In the genomic region with DNA sequence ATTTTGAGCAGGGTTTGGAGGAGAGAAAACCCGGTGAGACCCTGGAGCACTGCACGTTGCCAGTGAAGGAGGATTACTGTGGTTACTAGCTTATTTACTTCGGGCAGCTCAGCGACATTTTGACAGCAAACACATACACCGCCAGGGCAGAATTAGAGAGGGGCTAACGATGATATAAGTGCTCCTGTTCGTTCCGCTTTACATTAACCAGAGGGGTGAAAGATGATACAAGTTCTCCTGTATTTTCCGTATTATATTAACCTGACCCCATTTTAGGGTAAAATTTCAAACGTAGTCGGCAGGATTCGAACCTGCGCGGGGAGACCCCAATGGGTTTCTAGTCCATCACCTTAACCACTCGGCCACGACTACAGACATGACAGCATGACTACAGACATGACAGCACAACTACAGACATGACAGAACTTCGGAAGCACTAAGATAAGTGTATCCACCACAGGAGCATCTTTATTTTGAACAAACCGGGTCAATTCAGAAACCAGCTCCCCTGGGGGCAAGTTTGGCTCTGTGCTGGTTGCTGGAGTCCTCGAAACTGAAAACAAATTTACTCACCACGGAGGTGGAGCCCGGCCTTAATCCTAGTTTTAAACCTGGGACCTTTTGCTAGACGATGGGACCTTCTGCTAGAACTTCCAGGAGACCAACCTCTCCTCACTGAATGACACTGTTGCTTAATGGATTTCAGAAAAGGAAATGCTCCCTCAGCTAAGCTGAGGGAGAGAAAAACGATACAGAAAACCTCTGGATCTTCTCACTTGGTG, we compare ENCODE assay signal across 1 cellular context.
TF ChIP-seq lines count a peak whose summit lies in the region.

No MANE protein-coding gene starts in this region.

TF ChIP-seq in GM12878, 131 proteins besides CTCF, POLR2A, EP300 and RAD21 (continued from another document and continues in another):
- TF ChIP-seq TCF3 (IDR thresholded peaks at IDR 0.05; ENCODE audit: borderline replicate concordance, insufficient read depth, low read depth, low read length), result no peak
- 0 out of 2 replicates have a peak, but pooled peaks have one; percentile 10 for TF ChIP-seq GABPA (IDR thresholded peaks at IDR 0.05; ENCODE audit: low read depth)
- no peak for TF ChIP-seq KDM1A (IDR thresholded peaks at IDR 0.05; ENCODE audit: borderline replicate concordance)
- peak; percentile 90 for TF ChIP-seq TARDBP (IDR thresholded peaks at IDR 0.05; ENCODE audit: borderline replicate concordance)
- TF ChIP-seq, protein P1, sequence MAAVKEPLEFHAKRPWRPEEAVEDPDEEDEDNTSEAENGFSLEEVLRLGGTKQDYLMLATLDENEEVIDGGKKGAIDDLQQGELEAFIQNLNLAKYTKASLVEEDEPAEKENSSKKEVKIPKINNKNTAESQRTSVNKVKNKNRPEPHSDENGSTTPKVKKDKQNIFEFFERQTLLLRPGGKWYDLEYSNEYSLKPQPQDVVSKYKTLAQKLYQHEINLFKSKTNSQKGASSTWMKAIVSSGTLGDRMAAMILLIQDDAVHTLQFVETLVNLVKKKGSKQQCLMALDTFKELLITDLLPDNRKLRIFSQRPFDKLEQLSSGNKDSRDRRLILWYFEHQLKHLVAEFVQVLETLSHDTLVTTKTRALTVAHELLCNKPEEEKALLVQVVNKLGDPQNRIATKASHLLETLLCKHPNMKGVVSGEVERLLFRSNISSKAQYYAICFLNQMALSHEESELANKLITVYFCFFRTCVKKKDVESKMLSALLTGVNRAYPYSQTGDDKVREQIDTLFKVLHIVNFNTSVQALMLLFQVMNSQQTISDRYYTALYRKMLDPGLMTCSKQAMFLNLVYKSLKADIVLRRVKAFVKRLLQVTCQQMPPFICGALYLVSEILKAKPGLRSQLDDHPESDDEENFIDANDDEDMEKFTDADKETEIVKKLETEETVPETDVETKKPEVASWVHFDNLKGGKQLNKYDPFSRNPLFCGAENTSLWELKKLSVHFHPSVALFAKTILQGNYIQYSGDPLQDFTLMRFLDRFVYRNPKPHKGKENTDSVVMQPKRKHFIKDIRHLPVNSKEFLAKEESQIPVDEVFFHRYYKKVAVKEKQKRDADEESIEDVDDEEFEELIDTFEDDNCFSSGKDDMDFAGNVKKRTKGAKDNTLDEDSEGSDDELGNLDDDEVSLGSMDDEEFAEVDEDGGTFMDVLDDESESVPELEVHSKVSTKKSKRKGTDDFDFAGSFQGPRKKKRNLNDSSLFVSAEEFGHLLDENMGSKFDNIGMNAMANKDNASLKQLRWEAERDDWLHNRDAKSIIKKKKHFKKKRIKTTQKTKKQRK (IDR thresholded peaks at IDR 0.05; ENCODE audit: low read depth, low read length), result no peak
- 0 out of 2 replicates have a peak, but pooled peaks have one; percentile 33 for TF ChIP-seq FOXK2 (IDR thresholded peaks at IDR 0.05)
- no peak for TF ChIP-seq PRDM15 (CRISPR knock-in tag; IDR thresholded peaks at IDR 0.05)
- no peak for TF ChIP-seq NBN (IDR thresholded peaks at IDR 0.05)
- no peak for TF ChIP-seq BHLHE40 (IDR thresholded peaks at IDR 0.05; ENCODE audit: borderline replicate concordance in 1 of 2, low read depth in 2 of 2, low read length in 1 of 2)
- no peak for TF ChIP-seq BRCA1 (IDR thresholded peaks at IDR 0.05; ENCODE audit: low read depth, low read length)
- peak; percentile 80 for TF ChIP-seq SREBF2 (IDR thresholded peaks at IDR 0.05; ENCODE audit: low read length)
- TF ChIP-seq, protein P2, sequence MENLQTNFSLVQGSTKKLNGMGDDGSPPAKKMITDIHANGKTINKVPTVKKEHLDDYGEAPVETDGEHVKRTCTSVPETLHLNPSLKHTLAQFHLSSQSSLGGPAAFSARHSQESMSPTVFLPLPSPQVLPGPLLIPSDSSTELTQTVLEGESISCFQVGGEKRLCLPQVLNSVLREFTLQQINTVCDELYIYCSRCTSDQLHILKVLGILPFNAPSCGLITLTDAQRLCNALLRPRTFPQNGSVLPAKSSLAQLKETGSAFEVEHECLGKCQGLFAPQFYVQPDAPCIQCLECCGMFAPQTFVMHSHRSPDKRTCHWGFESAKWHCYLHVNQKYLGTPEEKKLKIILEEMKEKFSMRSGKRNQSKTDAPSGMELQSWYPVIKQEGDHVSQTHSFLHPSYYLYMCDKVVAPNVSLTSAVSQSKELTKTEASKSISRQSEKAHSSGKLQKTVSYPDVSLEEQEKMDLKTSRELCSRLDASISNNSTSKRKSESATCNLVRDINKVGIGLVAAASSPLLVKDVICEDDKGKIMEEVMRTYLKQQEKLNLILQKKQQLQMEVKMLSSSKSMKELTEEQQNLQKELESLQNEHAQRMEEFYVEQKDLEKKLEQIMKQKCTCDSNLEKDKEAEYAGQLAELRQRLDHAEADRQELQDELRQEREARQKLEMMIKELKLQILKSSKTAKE (IDR thresholded peaks at IDR 0.05; ENCODE audit: low read depth, poor library complexity, severe bottlenecking), result peak; percentile 80
- TF ChIP-seq CREM (IDR thresholded peaks at IDR 0.05; ENCODE audit: low read depth), result peak; percentile 94
- TF ChIP-seq CBX3 (IDR thresholded peaks at IDR 0.05; ENCODE audit: borderline replicate concordance, low read depth), result no peak
- TF ChIP-seq, protein P3, sequence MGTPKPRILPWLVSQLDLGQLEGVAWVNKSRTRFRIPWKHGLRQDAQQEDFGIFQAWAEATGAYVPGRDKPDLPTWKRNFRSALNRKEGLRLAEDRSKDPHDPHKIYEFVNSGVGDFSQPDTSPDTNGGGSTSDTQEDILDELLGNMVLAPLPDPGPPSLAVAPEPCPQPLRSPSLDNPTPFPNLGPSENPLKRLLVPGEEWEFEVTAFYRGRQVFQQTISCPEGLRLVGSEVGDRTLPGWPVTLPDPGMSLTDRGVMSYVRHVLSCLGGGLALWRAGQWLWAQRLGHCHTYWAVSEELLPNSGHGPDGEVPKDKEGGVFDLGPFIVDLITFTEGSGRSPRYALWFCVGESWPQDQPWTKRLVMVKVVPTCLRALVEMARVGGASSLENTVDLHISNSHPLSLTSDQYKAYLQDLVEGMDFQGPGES (IDR thresholded peaks at IDR 0.05), result no peak
- TF ChIP-seq CUX1 (IDR thresholded peaks at IDR 0.05; ENCODE audit: insufficient replicate concordance, low read depth, low read length), result no peak
- TF ChIP-seq BCL3 (IDR thresholded peaks at IDR 0.05; ENCODE audit: borderline replicate concordance, insufficient read depth, low read depth, low read length, poor library complexity, severe bottlenecking), result no peak
- TF ChIP-seq NR2C2 (IDR thresholded peaks at IDR 0.05; ENCODE audit: borderline replicate concordance, control insufficient read depth, insufficient read length, low read depth), result no peak
- TF ChIP-seq JUNB (IDR thresholded peaks at IDR 0.05), result peak; percentile 66
- no peak for TF ChIP-seq SUPT20H (IDR thresholded peaks at IDR 0.05; ENCODE audit: borderline replicate concordance, control insufficient read depth, low read depth, low read length)
- TF ChIP-seq CREB1 (IDR thresholded peaks at IDR 0.05; ENCODE audit: low read depth), result peak; percentile 96
- no peak for TF ChIP-seq EZH2 (IDR thresholded peaks at IDR 0.05; ENCODE audit: borderline replicate concordance, control insufficient read depth, low read depth, low read length)
- TF ChIP-seq TAF1 (IDR thresholded peaks at IDR 0.05; ENCODE audit: borderline replicate concordance, low read depth, low read length), result no peak
- no peak for TF ChIP-seq MTA3 (IDR thresholded peaks at IDR 0.05; ENCODE audit: borderline replicate concordance, low read length)
- TF ChIP-seq, protein P4, sequence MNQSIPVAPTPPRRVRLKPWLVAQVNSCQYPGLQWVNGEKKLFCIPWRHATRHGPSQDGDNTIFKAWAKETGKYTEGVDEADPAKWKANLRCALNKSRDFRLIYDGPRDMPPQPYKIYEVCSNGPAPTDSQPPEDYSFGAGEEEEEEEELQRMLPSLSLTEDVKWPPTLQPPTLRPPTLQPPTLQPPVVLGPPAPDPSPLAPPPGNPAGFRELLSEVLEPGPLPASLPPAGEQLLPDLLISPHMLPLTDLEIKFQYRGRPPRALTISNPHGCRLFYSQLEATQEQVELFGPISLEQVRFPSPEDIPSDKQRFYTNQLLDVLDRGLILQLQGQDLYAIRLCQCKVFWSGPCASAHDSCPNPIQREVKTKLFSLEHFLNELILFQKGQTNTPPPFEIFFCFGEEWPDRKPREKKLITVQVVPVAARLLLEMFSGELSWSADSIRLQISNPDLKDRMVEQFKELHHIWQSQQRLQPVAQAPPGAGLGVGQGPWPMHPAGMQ (IDR thresholded peaks at IDR 0.05; ENCODE audit: borderline replicate concordance), result no peak
- TF ChIP-seq TCF7 (IDR thresholded peaks at IDR 0.05; ENCODE audit: borderline replicate concordance), result peak; percentile 65; the same call in 1 of the 2 replicates
- peak in 1 of 2 experiments; percentile 37; a peak in 1 of 4 replicates for TF ChIP-seq ETV6 (conservative IDR thresholded peaks at IDR 0.05 in 1 of 2, IDR thresholded peaks at IDR 0.05 in 1 of 2; ENCODE audit: borderline replicate concordance in 1 of 2, low read depth in 1 of 2)
- TF ChIP-seq, protein P5, sequence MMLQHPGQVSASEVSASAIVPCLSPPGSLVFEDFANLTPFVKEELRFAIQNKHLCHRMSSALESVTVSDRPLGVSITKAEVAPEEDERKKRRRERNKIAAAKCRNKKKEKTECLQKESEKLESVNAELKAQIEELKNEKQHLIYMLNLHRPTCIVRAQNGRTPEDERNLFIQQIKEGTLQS (IDR thresholded peaks at IDR 0.05; ENCODE audit: borderline replicate concordance, extremely low read depth, low read depth, low read length), result no peak
- 0 out of 2 replicates have a peak, but pooled peaks have one; percentile 48 for TF ChIP-seq PML (IDR thresholded peaks at IDR 0.05; ENCODE audit: low read length)
- 0 out of 2 replicates have a peak, but pooled peaks have one; percentile 27 for TF ChIP-seq CBFB (IDR thresholded peaks at IDR 0.05; ENCODE audit: low read depth)
- TF ChIP-seq SIX5 (IDR thresholded peaks at IDR 0.05; ENCODE audit: low read depth, low read length, severe bottlenecking), result no peak
- TF ChIP-seq NR2F1 (conservative IDR thresholded peaks at IDR 0.05), result no peak
- TF ChIP-seq MEF2A (IDR thresholded peaks at IDR 0.05; ENCODE audit: insufficient read depth, low read depth, low read length), result no peak
- TF ChIP-seq RB1 (IDR thresholded peaks at IDR 0.05; ENCODE audit: borderline replicate concordance), result no peak
